Comparison of ENCODE assay signal across 1 cellular context in the genomic region with DNA sequence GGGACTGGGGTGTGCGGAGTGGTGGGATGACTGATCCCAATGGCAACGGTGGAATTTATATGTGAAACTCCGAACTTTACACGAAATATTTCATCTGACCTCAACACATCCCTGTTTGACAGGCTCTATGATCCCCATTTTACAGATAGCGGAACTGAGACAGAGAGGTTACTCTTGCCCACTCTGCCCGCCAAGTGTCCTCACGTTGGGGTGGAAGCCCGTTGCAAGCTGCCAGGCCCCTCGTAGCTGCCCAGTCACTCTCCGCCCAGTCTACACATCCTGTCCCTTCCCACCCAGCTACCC.
TF ChIP-seq lines count a peak whose summit lies in the region.

No MANE protein-coding gene starts in this region.

TF ChIP-seq in liver, 16 proteins besides CTCF, POLR2A, EP300 and RAD21 (continued from another document):
- TF ChIP-seq, protein P1, sequence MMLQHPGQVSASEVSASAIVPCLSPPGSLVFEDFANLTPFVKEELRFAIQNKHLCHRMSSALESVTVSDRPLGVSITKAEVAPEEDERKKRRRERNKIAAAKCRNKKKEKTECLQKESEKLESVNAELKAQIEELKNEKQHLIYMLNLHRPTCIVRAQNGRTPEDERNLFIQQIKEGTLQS (IDR thresholded peaks at IDR 0.05) = no peak
- no peak for TF ChIP-seq FOXA1 (IDR thresholded peaks at IDR 0.05)
TF ChIP-seq in liver: peak in this region for 0.
